Comparison of ENCODE assay signal across 13 cellular contexts in the genomic region with DNA sequence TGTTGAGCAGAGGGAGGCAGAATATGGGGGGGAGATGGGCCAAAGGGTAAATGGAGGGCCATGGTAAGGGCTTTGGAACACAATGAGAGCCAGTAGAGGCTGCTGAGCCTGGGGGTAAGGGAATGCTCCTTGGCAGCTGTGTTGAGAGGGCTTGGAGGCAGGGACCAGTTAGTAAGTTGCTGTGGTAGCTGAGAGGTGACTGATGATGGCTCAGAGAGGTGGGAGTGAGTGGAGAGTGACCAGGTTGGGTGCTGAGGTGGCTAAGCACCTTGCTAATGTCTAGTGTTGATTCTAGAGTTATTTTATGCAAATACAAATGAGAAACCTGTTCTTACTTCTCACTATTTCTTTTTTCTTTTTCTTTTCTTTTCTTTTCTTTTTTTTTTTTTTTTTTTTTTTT. TPM values are rescaled to one million over a fixed set of nuclear protein-coding genes. Genes with fewer than 3 reads are reported as not detected.
DNase-seq lines count a peak whose midpoint lies in the region; ATAC-seq and TF ChIP-seq lines count a peak whose summit lies in the region.
"Had no signal": no experiment of that assay in that cellular context is flagged by ENCODE, and none has a peak within 500 bp of the region (broad histone marks: within the 10 kb centered on the region; RNA-seq: fewer than 3 reads in every experiment).

No MANE protein-coding gene starts in this region.

- H3K4me1 ChIP-seq in CD8-positive, alpha-beta T cell (ENCODE audit: insufficient read depth, low read length): peaks cover 62% of the 10 kb centered on the region

- CTCF ChIA-PET in CD4-positive, alpha-beta T cell (lab: Charles Lee): no interaction called here
- CTCF ChIA-PET in CD8-positive, alpha-beta T cell (lab: Charles Lee): interaction anchor here (1.0 to 2.0 kb wide), 3 partner anchors 14 to 25 kb away, joined by 3 to 10 read pairs (median 7); no protein-coding TSS in a partner anchor

- no peak overlapping the region for H3K27ac ChIP-seq in CD4-positive, alpha-beta T cell (ENCODE audit: low read depth, low read length)
- no peak overlapping the region for H3K27ac ChIP-seq in CD8-positive, alpha-beta T cell (ENCODE audit: low read depth, low read length)
- H3K27ac ChIP-seq: GM23248 had no signal

- H3K36me3 ChIP-seq in CD8-positive, alpha-beta T cell (ENCODE audit: insufficient read depth, low read length): peaks cover 5% of the 10 kb centered on the region

- no peak overlapping the region for H3K4me3 ChIP-seq in CD8-positive, alpha-beta T cell (ENCODE audit: low read depth, low read length)
- H3K4me3 ChIP-seq: GM12878, GM23248 had no signal

- H3K27me3 ChIP-seq in CD4-positive, alpha-beta T cell (ENCODE audit: control insufficient read depth, insufficient read depth, low read length): no peaks in the 10 kb centered on the region
- no peaks in the 10 kb centered on the region for H3K27me3 ChIP-seq in CD8-positive, alpha-beta T cell (ENCODE audit: insufficient read depth, low read length)

- TF ChIP-seq CTCF in CD4-positive, alpha-beta T cell (IDR thresholded peaks at IDR 0.05): no peak
- TF ChIP-seq CTCF in CD8-positive, alpha-beta T cell (IDR thresholded peaks at IDR 0.05): no peak
- TF ChIP-seq CTCF in progenitor cell of endocrine pancreas (IDR thresholded peaks at IDR 0.05; ENCODE audit: unreplicated experiment): no peak

- no peak for DNase-seq in CD4-positive, alpha-beta T cell
- no peak for DNase-seq in CD8-positive, alpha-beta T cell
- DNase-seq in effector memory CD8-positive, alpha-beta T cell: no peak
- DNase-seq in progenitor cell of endocrine pancreas (ENCODE audit: low spot score, unreplicated experiment): no peak
- DNase-seq in stimulated activated naive CD4-positive, alpha-beta T cell treated with Interleukin-2 at 50 U/mL for 16 hours (lab: John Stamatoyannopoulos, UW): no peak
- DNase-seq: C1 segment of cervical spinal cord, DMS79, GM23248, IMR-90 had no signal

- peaks cover 56% of the 10 kb centered on the region for H3K4me1 Mint-ChIP-seq in CD4-positive, alpha-beta T cell (ENCODE audit: low read depth)
- peaks cover 66% of the 10 kb centered on the region for H3K4me1 Mint-ChIP-seq in CD8-positive, alpha-beta T cell (ENCODE audit: low read depth)
- H3K4me1 Mint-ChIP-seq in effector memory CD8-positive, alpha-beta T cell (ENCODE audit: low read depth in 2 of 2): peaks cover 54 to 62% of the 10 kb centered on the region in 2 donors
- peaks cover 5% of the 10 kb centered on the region for H3K4me1 Mint-ChIP-seq in progenitor cell of endocrine pancreas (ENCODE audit: low read depth)
- H3K4me1 Mint-ChIP-seq: B cell had no signal

- H3K36me3 Mint-ChIP-seq in CD4-positive, alpha-beta T cell (ENCODE audit: low read depth): peaks cover 43% of the 10 kb centered on the region
- H3K36me3 Mint-ChIP-seq in CD8-positive, alpha-beta T cell: peaks cover 42% of the 10 kb centered on the region
- peaks cover 19% of the 10 kb centered on the region for H3K36me3 Mint-ChIP-seq in effector memory CD8-positive, alpha-beta T cell (ENCODE audit: insufficient read depth)
- H3K36me3 Mint-ChIP-seq in progenitor cell of endocrine pancreas (ENCODE audit: insufficient read depth): peaks cover 12% of the 10 kb centered on the region

- H3K9me3 ChIP-seq in CD4-positive, alpha-beta T cell (ENCODE audit: control insufficient read depth, low read length): no peaks in the 10 kb centered on the region
- H3K9me3 ChIP-seq in CD8-positive, alpha-beta T cell (ENCODE audit: low read length): no peaks in the 10 kb centered on the region

- ATAC-seq in CD4-positive, alpha-beta T cell (ENCODE audit: poor library complexity): no peak
- no peak for ATAC-seq in CD8-positive, alpha-beta T cell
- no peak for ATAC-seq in effector memory CD8-positive, alpha-beta T cell (replicated peaks)
- no peak for ATAC-seq in GM18511 (IDR thresholded peaks at IDR 0.05; ENCODE audit: unreplicated experiment)
- ATAC-seq in HG03135 (IDR thresholded peaks at IDR 0.05; ENCODE audit: unreplicated experiment): no peak
- ATAC-seq: GM12878 had no signal

- intact Hi-C loops in CD4-positive, alpha-beta T cell (cut with DNase I, micrococcal nuclease): no loop called here
- intact Hi-C loops in CD8-positive, alpha-beta T cell (cut with DNase I, micrococcal nuclease): no loop called here

- no peaks in the 10 kb centered on the region for H3K9me3 Mint-ChIP-seq in CD4-positive, alpha-beta T cell
- no peaks in the 10 kb centered on the region for H3K9me3 Mint-ChIP-seq in CD8-positive, alpha-beta T cell
- H3K9me3 Mint-ChIP-seq in effector memory CD8-positive, alpha-beta T cell: no peaks in the 10 kb centered on the region
- H3K9me3 Mint-ChIP-seq in progenitor cell of endocrine pancreas (ENCODE audit: low read depth): no peaks in the 10 kb centered on the region

- POLR2A ChIA-PET in CD4-positive, alpha-beta T cell (lab: Charles Lee): interaction anchor here (2.6 kb wide), 1 partner anchor 11 kb away, joined by 10 read pairs; a partner anchor contains a TSS
- POLR2A ChIA-PET in CD8-positive, alpha-beta T cell (lab: Charles Lee): interaction anchor here (1.5 kb wide), 1 partner anchor 10 kb away, joined by 4 read pairs; a partner anchor contains a TSS

- H3K27me3 Mint-ChIP-seq in CD4-positive, alpha-beta T cell: no peaks in the 10 kb centered on the region
- H3K27me3 Mint-ChIP-seq in CD8-positive, alpha-beta T cell (ENCODE audit: low read depth): no peaks in the 10 kb centered on the region
- H3K27me3 Mint-ChIP-seq in effector memory CD8-positive, alpha-beta T cell: no peaks in the 10 kb centered on the region
- no peaks in the 10 kb centered on the region for H3K27me3 Mint-ChIP-seq in progenitor cell of endocrine pancreas

- no peak overlapping the region for H3K4me3 Mint-ChIP-seq in CD4-positive, alpha-beta T cell
- no peak overlapping the region for H3K4me3 Mint-ChIP-seq in CD8-positive, alpha-beta T cell
- no peak overlapping the region for H3K4me3 Mint-ChIP-seq in effector memory CD8-positive, alpha-beta T cell
- no peak overlapping the region for H3K4me3 Mint-ChIP-seq in progenitor cell of endocrine pancreas (ENCODE audit: low read depth)
- H3K4me3 Mint-ChIP-seq: B cell had no signal

- H3K27ac Mint-ChIP-seq in CD4-positive, alpha-beta T cell: peak overlapping the region; percentile 40
- H3K27ac Mint-ChIP-seq in CD8-positive, alpha-beta T cell: peak overlapping the region; percentile 77
- H3K27ac Mint-ChIP-seq in effector memory CD8-positive, alpha-beta T cell: peak overlapping the region; percentile 80 to 90
- H3K27ac Mint-ChIP-seq in progenitor cell of endocrine pancreas: peak overlapping the region; percentile 71
- H3K27ac Mint-ChIP-seq: B cell had no signal

RNA-seq across cellular contexts. Expression of a gene that starts 10.8 kb away (rescaled TPM):
- total RNA-seq in CD4-positive, alpha-beta T cell: 10 to 100 TPM; 13.0 to 13.5 TPM
- 10 to 100 TPM; 16.5 to 17.1 TPM for total RNA-seq in CD8-positive, alpha-beta T cell
- total RNA-seq in progenitor cell of endocrine pancreas: 89.4 and 91.2 TPM in 2 replicates
- total RNA-seq: GM23248 had no signal
